Comparison of ENCODE assay signal across 10 cellular contexts in the genomic region with DNA sequence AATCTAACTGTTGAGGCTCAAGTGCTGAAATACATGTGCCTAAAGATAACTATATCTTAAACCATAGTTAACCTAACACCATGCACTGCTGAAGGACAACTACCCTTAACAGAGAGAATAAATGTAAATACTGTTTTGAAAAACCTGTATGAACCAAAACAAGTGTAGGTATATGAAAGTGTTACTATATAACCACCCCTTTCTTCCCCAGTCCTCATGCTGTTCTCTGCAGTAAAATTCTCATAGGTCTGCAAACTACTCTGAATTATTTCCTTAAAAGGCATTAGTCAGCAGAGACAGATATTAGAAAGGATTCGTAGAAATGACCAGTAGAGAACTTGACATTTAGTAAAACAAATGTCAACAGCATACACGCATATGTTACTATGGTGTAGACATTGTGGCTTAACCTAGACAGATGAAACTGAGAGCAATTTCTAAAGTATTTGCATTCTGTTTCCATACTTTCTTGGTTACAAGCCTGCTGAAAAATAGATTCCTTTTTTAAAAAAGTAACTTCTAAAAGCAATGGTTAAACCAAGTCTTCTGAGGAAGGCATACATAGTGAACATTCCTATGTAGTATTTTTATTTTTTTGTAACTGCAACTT.
DNase-seq lines count a peak whose midpoint lies in the region; ATAC-seq lines count a peak whose summit lies in the region.
"Had no signal": no experiment of that assay in that cellular context is flagged by ENCODE, and none has a peak within 500 bp of the region (broad histone marks: within the 10 kb centered on the region; RNA-seq: fewer than 3 reads in every experiment).

No MANE protein-coding gene starts in this region.

- H3K4me3 ChIP-seq in adipocyte (ENCODE audit: low read length) = no peak overlapping the region

- H3K36me3 ChIP-seq in adipocyte (ENCODE audit: control insufficient read depth, insufficient read depth, low read length, severe bottlenecking) = no peaks in the 10 kb centered on the region

- DNase-seq in adipocyte (ENCODE audit: low read depth) (peak; percentile 58), DMS 273 treated with DMSO at 0.1 percent for 48 hours (lab: John Stamatoyannopoulos, UW) (no peak), NCI-H1694 treated with DMSO at 0.1 percent for 48 hours (lab: John Stamatoyannopoulos, UW) (no peak), NCI-H1417 treated with DMSO at 0.1 percent for 48 hours (lab: John Stamatoyannopoulos, UW) (no peak), AG08395 (ENCODE audit: low spot score) (no peak)
- DNase-seq: T-helper 1 cell had no signal

- ATAC-seq in GM18517 (IDR thresholded peaks at IDR 0.05; ENCODE audit: unreplicated experiment) (peak; percentile 74), GM21526 (IDR thresholded peaks at IDR 0.05; ENCODE audit: low FRiP score, unreplicated experiment) (peak; percentile 83), HG03095 (IDR thresholded peaks at IDR 0.05; ENCODE audit: unreplicated experiment) (peak; percentile 76)
- ATAC-seq: sciatic nerve had no signal

- no peaks in the 10 kb centered on the region for H3K27me3 ChIP-seq in adipocyte (replicated peaks; ENCODE audit: control insufficient read depth, insufficient read depth, low read length)

- H3K4me1 ChIP-seq in adipocyte (ENCODE audit: control insufficient read depth, insufficient read depth, low read length) = peaks cover 23% of the 10 kb centered on the region

- no peaks in the 10 kb centered on the region for H3K9me3 ChIP-seq in adipocyte (ENCODE audit: control insufficient read depth, low read length)

- H3K9ac ChIP-seq in adipocyte (ENCODE audit: low read length) = no peak overlapping the region
